In genomic region chr16:66717112-66717675, GRCh38 we compare ENCODE assay signal across 9 cellular contexts. TPM values are rescaled to one million over a fixed set of nuclear protein-coding genes. Genes with fewer than 3 reads are reported as not detected.
A peak's percentile ranks its signal among the peaks of the same experiment; 100 is the strongest.
DNase-seq lines count a peak whose midpoint lies in the region; ATAC-seq and TF ChIP-seq lines count a peak whose summit lies in the region.
"Had no signal": no experiment of that assay in that cellular context is flagged by ENCODE, and none has a peak within 500 bp of the region (broad histone marks: within the 10 kb centered on the region; RNA-seq: fewer than 3 reads in every experiment).

No MANE protein-coding gene starts in this region.

- no peak overlapping the region for H2BK20ac ChIP-seq in IMR-90 (ENCODE audit: low read depth, low read length)

- peak overlapping the region; percentile 30 for H2AK9ac ChIP-seq in IMR-90 (replicated peaks; ENCODE audit: low read depth, low read length, poor library complexity)

- H3K79me2 ChIP-seq in hepatocyte = no peaks in the 10 kb centered on the region

- H3K14ac ChIP-seq in IMR-90 (replicated peaks; ENCODE audit: low read depth, low read length) = peak overlapping the region; percentile 0; the same call in 1 of the 2 replicates

- no peak overlapping the region for H3K18ac ChIP-seq in IMR-90 (ENCODE audit: low read depth, low read length)

- peaks cover 3% of the 10 kb centered on the region; the same call in 1 of the 2 replicates for H4K20me1 ChIP-seq in IMR-90 (ENCODE audit: insufficient read depth, low read length)
- H4K20me1 ChIP-seq in hepatocyte (ENCODE audit: insufficient read depth, poor library complexity, severe bottlenecking) = no peaks in the 10 kb centered on the region

- peaks cover 5% of the 10 kb centered on the region; the same call in 1 of the 2 replicates for H3K36me3 ChIP-seq in IMR-90 (ENCODE audit: control insufficient read depth, insufficient read depth, low read length)
- no peaks in the 10 kb centered on the region for H3K36me3 ChIP-seq in hepatocyte (replicated peaks; ENCODE audit: insufficient read depth, low read depth)

- peak overlapping the region; percentile 71 for H2AFZ ChIP-seq in IMR-90 (replicated peaks; ENCODE audit: low read length, poor library complexity)
- H2AFZ ChIP-seq in hepatocyte = no peak overlapping the region

- H3K4ac ChIP-seq in IMR-90 (ENCODE audit: low read depth, low read length) = peak overlapping the region; percentile 30

- no peaks in the 10 kb centered on the region for H3K9me2 ChIP-seq in hepatocyte (replicated peaks; ENCODE audit: insufficient read depth)

- H2AK5ac ChIP-seq in IMR-90 (ENCODE audit: low read depth, low read length) = peak overlapping the region; percentile 28; the same call in 1 of the 2 replicates

- H3K27me3 Mint-ChIP-seq in activated T-helper 17 cell treated with anti-CD3 and anti-CD28 coated beads, Interleukin-2, amount 50 U/mL, for 72 hours = peaks cover 4% of the 10 kb centered on the region

- TF ChIP-seq RAD21 in IMR-90 (IDR thresholded peaks at IDR 0.05; ENCODE audit: low read length) = peak; percentile 36

- H4K5ac ChIP-seq in IMR-90 (ENCODE audit: low read depth, low read length) = no peak overlapping the region

- DNase-seq in Daoy (ENCODE audit: low read depth) (peak; percentile 35), IMR-90 (peak; percentile 88), hepatocyte (ENCODE audit: low spot score) (peak; percentile 54), substantia nigra (lab: John Stamatoyannopoulos, UW) (peak in 31 of 49 donors; percentile 8 to 75 (median 31)), GM13976 (ENCODE audit: low spot score) (no peak)

- WGBS in IMR-90 (ENCODE audit: extremely low coverage in 2 of 2, insufficient read length in 1 of 2), 2 experiments = 50% methylated on average over 1 of the region's 12 CpGs; no CpG with 5 or more reads in 1 of the 2 experiments
- 68% methylated on average over 12 of the region's 12 CpGs for WGBS in hepatocyte (ENCODE audit: low lambda C conversion rate, missing lambda C conversion rate)

- no peak overlapping the region for H4K91ac ChIP-seq in IMR-90 (ENCODE audit: insufficient read depth, low read depth, low read length)

- no peaks in the 10 kb centered on the region for H3K9me3 ChIP-seq in IMR-90 (ENCODE audit: control insufficient read depth, insufficient read depth, low read length)
- no peaks in the 10 kb centered on the region for H3K9me3 ChIP-seq in hepatocyte (ENCODE audit: low read depth)

- CTCF ChIA-PET in IMR-90 (lab: Yijun Ruan, JAX) = interaction anchor here (0.6 kb wide), 1 partner anchor 319 kb away, joined by 3 read pairs; no protein-coding TSS in a partner anchor

- no peak overlapping the region for H3K56ac ChIP-seq in IMR-90 (ENCODE audit: extremely low read depth, insufficient read depth, low read length)

- no peak overlapping the region for H2BK15ac ChIP-seq in IMR-90 (ENCODE audit: low read depth, low read length)

- intact Hi-C loops in IMR-90 (cut with micrococcal nuclease) = loop anchor here (1.0 kb wide), 1 partner anchor 109 kb away; no protein-coding TSS in a partner anchor

- no peaks in the 10 kb centered on the region for H3K9me3 Mint-ChIP-seq in activated T-helper 17 cell treated with anti-CD3 and anti-CD28 coated beads, Interleukin-2, amount 50 U/mL, for 72 hours

- peaks cover 6% of the 10 kb centered on the region for H3K9me1 ChIP-seq in IMR-90 (ENCODE audit: insufficient read depth, low read length)

- POLR2A ChIA-PET in IMR-90 (lab: Charles Lee; ENCODE audit: unreplicated experiment) = no interaction called here

- no peak overlapping the region for H3K23ac ChIP-seq in IMR-90 (ENCODE audit: low read depth, low read length)

- no peak overlapping the region for H3K9ac ChIP-seq in IMR-90 (ENCODE audit: low read depth, low read length)

- H3K4me2 ChIP-seq in IMR-90 (ENCODE audit: low read depth, low read length) (no peak overlapping the region), hepatocyte (no peak overlapping the region)

- H3K36me3 Mint-ChIP-seq in activated T-helper 17 cell treated with anti-CD3 and anti-CD28 coated beads, Interleukin-2, amount 50 U/mL, for 72 hours (ENCODE audit: low read depth) = peaks cover 33% of the 10 kb centered on the region

- TF ChIP-seq CTCF in IMR-90 (conservative IDR thresholded peaks at IDR 0.05; ENCODE audit: low read depth, low read length) = peak; percentile 52
- peak; percentile 51 for TF ChIP-seq CTCF in hepatocyte (IDR thresholded peaks at IDR 0.05; ENCODE audit: poor library complexity)
- no peak for TF ChIP-seq CTCF in GM13976 (IDR thresholded peaks at IDR 0.05; ENCODE audit: borderline replicate concordance, control extremely low read depth, extremely low read depth, insufficient read depth, missing control alignments)

- H4K8ac ChIP-seq in IMR-90 (ENCODE audit: low read depth in 2 of 2, low read length in 2 of 2) = peak overlapping the region in 1 of 2 experiments; percentile 50; a peak in 2 of 4 replicates

- H3K79me1 ChIP-seq in IMR-90 (ENCODE audit: low read depth in 1 of 2, low read length in 2 of 2) = peaks cover 0 to 2% of the 10 kb centered on the region in 2 experiments; a peak in 1 of 4 replicates

- no peak overlapping the region for H3K27ac Mint-ChIP-seq in activated T-helper 17 cell treated with anti-CD3 and anti-CD28 coated beads, Interleukin-2, amount 50 U/mL, for 72 hours

- H2BK5ac ChIP-seq in IMR-90 (ENCODE audit: low read depth, low read length, poor library complexity, severe bottlenecking) = no peak overlapping the region

- ATAC-seq in IMR-90 (ENCODE audit: low read depth) (peak; percentile 67), GM21367 (IDR thresholded peaks at IDR 0.05; ENCODE audit: unreplicated experiment) (no peak), GM21528 (IDR thresholded peaks at IDR 0.05; ENCODE audit: low FRiP score, unreplicated experiment) (no peak)
- ATAC-seq in activated T-helper 17 cell treated with anti-CD3 and anti-CD28 coated beads, Interleukin-2, amount 50 U/mL, for 72 hours (replicated peaks) = peak; percentile 35

- H3K4me1 Mint-ChIP-seq in activated T-helper 17 cell treated with anti-CD3 and anti-CD28 coated beads, Interleukin-2, amount 50 U/mL, for 72 hours = peaks cover 5% of the 10 kb centered on the region

- H3K4me3 ChIP-seq in IMR-90 (ENCODE audit: insufficient read depth, low read depth, low read length) (no peak overlapping the region), hepatocyte (no peak overlapping the region)
- H3K4me3 ChIP-seq: SK-N-MC had no signal

- in situ Hi-C loops in IMR-90 (cut with MboI; ENCODE audit: low sequenced_read_pairs) (no loop called here), GM13976 (cut with MboI; ENCODE audit: low sequenced_read_pairs, unreplicated experiment) (no loop called here)

- H3K4me1 ChIP-seq in IMR-90 (ENCODE audit: control insufficient read depth, insufficient read depth, low read length) (peaks cover 7% of the 10 kb centered on the region), hepatocyte (ENCODE audit: insufficient read depth) (peaks cover 16% of the 10 kb centered on the region)

- H2BK120ac ChIP-seq in IMR-90 (ENCODE audit: low read depth, low read length) = 0 out of 2 replicates have a peak overlapping the region, but pooled peaks have one; percentile 20

- H3K27me3 ChIP-seq in IMR-90 (ENCODE audit: control insufficient read depth, insufficient read depth, low read length) (no peaks in the 10 kb centered on the region), hepatocyte (no peaks in the 10 kb centered on the region)

- no peak overlapping the region for H3K4me3 Mint-ChIP-seq in activated T-helper 17 cell treated with anti-CD3 and anti-CD28 coated beads, Interleukin-2, amount 50 U/mL, for 72 hours

- dilution Hi-C loops in IMR-90 (cut with HindIII; ENCODE audit: low sequenced_read_pairs, unreplicated experiment) = no loop called here

- no peak for TF ChIP-seq POLR2A in IMR-90 (IDR thresholded peaks at IDR 0.05; ENCODE audit: low read depth, low read length)

- BruUV-seq in IMR-90 (replicated peaks; lab: Mats Ljungman, UMichigan) = no TSS peak

- no peak overlapping the region for H3K27ac ChIP-seq in IMR-90 (ENCODE audit: insufficient read depth, low read length)
- no peak overlapping the region for H3K27ac ChIP-seq in hepatocyte
- peak overlapping the region; percentile 22 for H3K27ac ChIP-seq in substantia nigra (ENCODE audit: low read depth, low read length, poor library complexity, severe bottlenecking)
- H3K27ac ChIP-seq: SK-N-MC had no signal

TF ChIP-seq in IMR-90, 13 proteins besides CTCF, POLR2A, EP300 and RAD21 (continues in another document):
- 0 out of 2 replicates have a peak, but pooled peaks have one; percentile 8 for TF ChIP-seq MAFK (IDR thresholded peaks at IDR 0.05; ENCODE audit: low read depth, low read length)
- no peak for TF ChIP-seq CHD1 (IDR thresholded peaks at IDR 0.05; ENCODE audit: low read depth, low read length)
- TF ChIP-seq MXI1 (IDR thresholded peaks at IDR 0.05; ENCODE audit: borderline replicate concordance, low read depth, low read length) = 0 out of 2 replicates have a peak, but pooled peaks have one; percentile 25
- no peak for TF ChIP-seq NFE2L2 (IDR thresholded peaks at IDR 0.05; ENCODE audit: low read depth, low read length)
- no peak for TF ChIP-seq CEBPB (IDR thresholded peaks at IDR 0.05; ENCODE audit: low read depth, low read length)
- TF ChIP-seq MAZ (IDR thresholded peaks at IDR 0.05; ENCODE audit: borderline replicate concordance, low read depth, low read length) = 0 out of 2 replicates have a peak, but pooled peaks have one; percentile 12

RNA-seq across cellular contexts. Expression of gene CMTM4, which starts 20.7 kb away (rescaled TPM):
- 14.7 and 18.9 TPM in 2 replicates for total RNA-seq in Daoy (2014; rRNA removed; shearing (Covaris generic))
- total RNA-seq in IMR-90 (2012; rRNA removed) = 14.5 and 15.8 TPM in 2 replicates
- polyA plus RNA-seq in IMR-90 (2012; rRNA removed) = 8.3 and 9.0 TPM in 2 replicates
- 6.4 and 6.6 TPM in 2 replicates for polyA plus RNA-seq in IMR-90 (2012; cell fraction: cytosol; rRNA removed)
- polyA plus RNA-seq in IMR-90 (2012; cell fraction: nucleus; rRNA removed; ENCODE audit: low replicate concordance) = 9.1 and 16.7 TPM in 2 replicates
- 1 to 10 TPM; 2.0 to 3.2 TPM for total RNA-seq in activated T-helper 17 cell treated with anti-CD3 and anti-CD28 coated beads, Interleukin-2, amount 50 U/mL, for 72 hours
- 77.9 and 84.8 TPM in 2 replicates for total RNA-seq in hepatocyte
- 17.4 and 19.2 TPM in 2 replicates for polyA plus RNA-seq in hepatocyte

RNA-seq across cellular contexts. Expression of gene DYNC1LI2, which starts 34.2 kb away (rescaled TPM):
- 81.7 and 97.8 TPM in 2 replicates for total RNA-seq in Daoy (2014; rRNA removed; shearing (Covaris generic))
- 88.4 and 98.9 TPM in 2 replicates for total RNA-seq in IMR-90 (2012; rRNA removed)
- polyA plus RNA-seq in IMR-90 (2012; rRNA removed) = 54.2 and 65.3 TPM in 2 replicates
- 132 and 238 TPM in 2 replicates for polyA plus RNA-seq in IMR-90 (2012; cell fraction: cytosol; rRNA removed)
- 144 and 334 TPM in 2 replicates for polyA plus RNA-seq in IMR-90 (2012; cell fraction: nucleus; rRNA removed; ENCODE audit: low replicate concordance)
- total RNA-seq in activated T-helper 17 cell treated with anti-CD3 and anti-CD28 coated beads, Interleukin-2, amount 50 U/mL, for 72 hours = 10 to 100 TPM; 61.0 to 67.3 TPM
- total RNA-seq in hepatocyte = 97.3 and 129 TPM in 2 replicates
- polyA plus RNA-seq in hepatocyte = 99.1 and 121 TPM in 2 replicates

Comparison
In these comparisons a context has a peak if more than half of its experiments do, and no peak if none do; other contexts are left out.
1. ATAC-seq: peak in IMR-90 (single experiment) and activated T-helper 17 cell treated with anti-CD3 and anti-CD28 coated beads, Interleukin-2, amount 50 U/mL, for 72 hours (single experiment); none in GM21367 (single experiment) and GM21528 (single experiment).